ENCODE assay signal across 2 cellular contexts in genomic region chr19:40313229-40313983, GRCh38.
TF ChIP-seq lines count a peak whose summit lies in the region.

No MANE protein-coding gene starts in this region.

TF ChIP-seq in A549, 52 proteins besides CTCF, POLR2A, EP300 and RAD21:
- no peak for TF ChIP-seq KDM1A (IDR thresholded peaks at IDR 0.05; ENCODE audit: low read depth)
- no peak for TF ChIP-seq FOSB (CRISPR knock-in tag; IDR thresholded peaks at IDR 0.05)
- no peak for TF ChIP-seq RARB (CRISPR knock-in tag; IDR thresholded peaks at IDR 0.05)
- no peak for TF ChIP-seq CBX2 (IDR thresholded peaks at IDR 0.05; ENCODE audit: borderline replicate concordance, low read depth)
- TF ChIP-seq HEYL (CRISPR knock-in tag; IDR thresholded peaks at IDR 0.05): no peak
- TF ChIP-seq KDM5A (IDR thresholded peaks at IDR 0.05): no peak
- TF ChIP-seq ZNF302 (CRISPR knock-in tag; IDR thresholded peaks at IDR 0.05): no peak
- TF ChIP-seq REST (IDR thresholded peaks at IDR 0.05): no peak
- no peak for TF ChIP-seq MAFK (IDR thresholded peaks at IDR 0.05; ENCODE audit: partially characterized antibody)
- TF ChIP-seq JUNB (IDR thresholded peaks at IDR 0.05): no peak
- no peak for TF ChIP-seq NPAS2 (CRISPR knock-in tag; IDR thresholded peaks at IDR 0.05; ENCODE audit: borderline replicate concordance)
- TF ChIP-seq TP53 (CRISPR knock-in tag; IDR thresholded peaks at IDR 0.05): no peak
- TF ChIP-seq ZFP36 (IDR thresholded peaks at IDR 0.05; ENCODE audit: borderline replicate concordance, partially characterized antibody): no peak
- TF ChIP-seq, protein P1, sequence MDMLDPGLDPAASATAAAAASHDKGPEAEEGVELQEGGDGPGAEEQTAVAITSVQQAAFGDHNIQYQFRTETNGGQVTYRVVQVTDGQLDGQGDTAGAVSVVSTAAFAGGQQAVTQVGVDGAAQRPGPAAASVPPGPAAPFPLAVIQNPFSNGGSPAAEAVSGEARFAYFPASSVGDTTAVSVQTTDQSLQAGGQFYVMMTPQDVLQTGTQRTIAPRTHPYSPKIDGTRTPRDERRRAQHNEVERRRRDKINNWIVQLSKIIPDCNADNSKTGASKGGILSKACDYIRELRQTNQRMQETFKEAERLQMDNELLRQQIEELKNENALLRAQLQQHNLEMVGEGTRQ (IDR thresholded peaks at IDR 0.05): no peak
- no peak for TF ChIP-seq HOXB13 (CRISPR knock-in tag; IDR thresholded peaks at IDR 0.05; ENCODE audit: low read depth)
- no peak for TF ChIP-seq ESRRA (IDR thresholded peaks at IDR 0.05; ENCODE audit: borderline replicate concordance, low read length)
- TF ChIP-seq HDAC2 (IDR thresholded peaks at IDR 0.05): no peak
- TF ChIP-seq NFE2L2 (conservative IDR thresholded peaks at IDR 0.05; ENCODE audit: low read length): no peak
- no peak for TF ChIP-seq RCOR1 (IDR thresholded peaks at IDR 0.05; ENCODE audit: low read depth, low read length)

TF ChIP-seq in K562, 482 proteins besides CTCF, POLR2A, EP300 and RAD21:
- TF ChIP-seq ZNF184 (CRISPR knock-in tag; IDR thresholded peaks at IDR 0.05) (0 out of 2 replicates have a peak, but pooled peaks have one; percentile 18), U2AF2 (optimal IDR thresholded peaks at IDR 0.05; ENCODE audit: low read depth, low read length) (no peak), RCOR1 (IDR thresholded peaks at IDR 0.05; ENCODE audit: borderline replicate concordance in 1 of 2, low read depth in 2 of 2, low read length in 2 of 2) (0 out of 4 replicates have a peak, but pooled peaks of 1 of the 2 experiments have one; percentile 18)
